Comparison of ENCODE assay signal across 26 cellular contexts in genomic region chr11:33147559-33147958, GRCh38. TPM values are rescaled to one million over a fixed set of nuclear protein-coding genes. Genes with fewer than 3 reads are reported as not detected.
DNase-seq lines count a peak whose midpoint lies in the region; ATAC-seq and TF ChIP-seq lines count a peak whose summit lies in the region.
"Had no signal": no experiment of that assay in that cellular context is flagged by ENCODE, and none has a peak within 500 bp of the region (broad histone marks: within the 10 kb centered on the region; RNA-seq: fewer than 3 reads in every experiment).

No MANE protein-coding gene starts in this region.

- no peaks in the 10 kb centered on the region for H3K9me3 ChIP-seq in CD4-positive, CD25-positive, alpha-beta regulatory T cell (ENCODE audit: control insufficient read depth in 2 of 2, low read length in 2 of 2)
- H3K9me3 ChIP-seq: body of pancreas, thoracic aorta had no signal

- H3K36me3 ChIP-seq in CD4-positive, CD25-positive, alpha-beta regulatory T cell (ENCODE audit: control insufficient read depth, insufficient read depth, low read length): peaks cover 4% of the 10 kb centered on the region
- H3K36me3 ChIP-seq: thoracic aorta had no signal

- ATAC-seq in CD4-positive, CD25-positive, alpha-beta regulatory T cell (ENCODE audit: low read depth in 2 of 2): no peak
- ATAC-seq: body of pancreas, left colon had no signal

- no peak overlapping the region for H3K27ac ChIP-seq in CD4-positive, CD25-positive, alpha-beta regulatory T cell (ENCODE audit: insufficient read depth, low read length, poor library complexity, severe bottlenecking)
- H3K27ac ChIP-seq: body of pancreas, thoracic aorta had no signal

- no peaks in the 10 kb centered on the region for H3K27me3 ChIP-seq in CD4-positive, CD25-positive, alpha-beta regulatory T cell (ENCODE audit: control insufficient read depth, insufficient read depth, low read length)
- H3K27me3 ChIP-seq: body of pancreas had no signal

- H3K36me3 Mint-ChIP-seq in CD4-positive, CD25-positive, alpha-beta regulatory T cell: peaks cover 9% of the 10 kb centered on the region

- TF ChIP-seq CTCF in epithelial cell of esophagus (IDR thresholded peaks at IDR 0.05; ENCODE audit: insufficient read depth, low read depth, low read length, missing control alignments): no peak

- H3K4me3 Mint-ChIP-seq in CD4-positive, CD25-positive, alpha-beta regulatory T cell: no peak overlapping the region
- H3K4me3 Mint-ChIP-seq: activated B cell treated with CpG ODN at 0.5 μM for 24 hours; CD4-positive, alpha-beta T cell; HFFc6; naive B cell had no signal

- no peaks in the 10 kb centered on the region for H3K27me3 Mint-ChIP-seq in CD4-positive, CD25-positive, alpha-beta regulatory T cell
- H3K27me3 Mint-ChIP-seq: activated B cell treated with CpG ODN at 0.5 μM for 24 hours; CD4-positive, alpha-beta T cell; naive B cell had no signal

- no peak for DNase-seq in CD4-positive, CD25-positive, alpha-beta regulatory T cell
- DNase-seq in ELR (ENCODE audit: low read depth) (peak; percentile 61), RPMI7951 (ENCODE audit: low read depth) (peak; percentile 32), epithelial cell of esophagus (ENCODE audit: low read depth) (peak; percentile 60), NOMO-1 (lab: John Stamatoyannopoulos, UW; ENCODE audit: unreplicated experiment in 2 of 2) (no peak), NCI-H446 treated with DMSO at 0.1 percent for 48 hours (lab: John Stamatoyannopoulos, UW) (no peak)
- DNase-seq in stimulated activated naive CD4-positive, alpha-beta T cell treated with Interleukin-2 at 50 U/mL for 16 hours (lab: John Stamatoyannopoulos, UW): no peak
- DNase-seq: activated B cell treated with CpG ODN at 0.5 μM for 24 hours; activated CD4-positive, alpha-beta T cell treated with anti-CD3 and anti-CD28 coated beads, Interleukin-2, amount 50 U/mL, for 48 hours; activated CD8-positive, alpha-beta memory T cell treated with anti-CD3 and anti-CD28 coated beads, Interleukin-2, amount 50 U/mL, for 48 hours; activated effector memory CD4-positive, alpha-beta T cell treated with Interleukin-2 at 50 U/mL for 16 hours; body of pancreas; CD4-positive, alpha-beta T cell; cortex of kidney; DMS79; head of caudate nucleus; HFFc6; left colon; mesenchymal stem cell; naive B cell; NCI-H1105; NCI-H774; nucleus accumbens; stimulated activated CD4-positive, alpha-beta T cell treated with anti-CD3 and anti-CD28 coated beads, Interleukin-2, amount 100 ng/mL, for 48 hours; stimulated activated naive CD4-positive, alpha-beta T cell had no signal

- no peak overlapping the region for H3K4me3 ChIP-seq in CD4-positive, CD25-positive, alpha-beta regulatory T cell (ENCODE audit: low read depth, low read length)
- H3K4me3 ChIP-seq in epithelial cell of esophagus (ENCODE audit: low read length): no peak overlapping the region
- H3K4me3 ChIP-seq: body of pancreas, thoracic aorta had no signal

- H3K9me3 Mint-ChIP-seq in CD4-positive, CD25-positive, alpha-beta regulatory T cell: no peaks in the 10 kb centered on the region
- H3K9me3 Mint-ChIP-seq: activated B cell treated with CpG ODN at 0.5 μM for 24 hours; CD4-positive, alpha-beta T cell; HFFc6; naive B cell had no signal

- H3K27ac Mint-ChIP-seq in CD4-positive, CD25-positive, alpha-beta regulatory T cell: peak overlapping the region in 2 of 3 donors; percentile 36 to 52
- H3K27ac Mint-ChIP-seq: activated B cell treated with CpG ODN at 0.5 μM for 24 hours; CD4-positive, alpha-beta T cell; HFFc6 had no signal

- H3K4me1 Mint-ChIP-seq in CD4-positive, CD25-positive, alpha-beta regulatory T cell: peaks cover 15 to 49% (median 32%) of the 10 kb centered on the region in 4 donors

- H3K4me1 ChIP-seq in CD4-positive, CD25-positive, alpha-beta regulatory T cell (ENCODE audit: control insufficient read depth, insufficient read depth, low read length, poor library complexity, severe bottlenecking): peaks cover 3% of the 10 kb centered on the region
- H3K4me1 ChIP-seq: body of pancreas had no signal

RNA-seq across cellular contexts. Expression of gene CSTF3, which starts 13.7 kb away (rescaled TPM):
- 21.4 TPM for total RNA-seq in CD4-positive, CD25-positive, alpha-beta regulatory T cell
- 10 to 100 TPM; 14.3 to 18.8 (median 16.2) TPM for polyA plus RNA-seq in CD4-positive, CD25-positive, alpha-beta regulatory T cell
- 19.6 and 27.5 TPM in 2 replicates for total RNA-seq in RPMI7951 (2014; rRNA removed; shearing (Covaris generic))

Comparison
In these comparisons a context has a peak if more than half of its experiments do, and no peak if none do; other contexts are left out.
1. DNase-seq: peak in ELR (single experiment), RPMI7951 (single experiment) and epithelial cell of esophagus (single experiment); none in CD4-positive, CD25-positive, alpha-beta regulatory T cell (0 of 3), stimulated activated naive CD4-positive, alpha-beta T cell treated with Interleukin-2 at 50 U/mL for 16 hours (single experiment), NOMO-1 (0 of 2) and NCI-H446 treated with DMSO at 0.1 percent for 48 hours (single experiment).